Comparison of ENCODE assay signal across 8 cellular contexts in genomic region chr1:26696191-26696644, GRCh38. TPM values are rescaled to one million over a fixed set of nuclear protein-coding genes. Genes with fewer than 3 reads are reported as not detected.
DNase-seq lines count a peak whose midpoint lies in the region; ATAC-seq and TF ChIP-seq lines count a peak whose summit lies in the region.

No MANE protein-coding gene starts in this region.

- peak; percentile 73 for DNase-seq in SK-N-SH
- DNase-seq in activated CD4-positive, alpha-beta T cell treated with anti-CD3 and anti-CD28 coated beads, Interleukin-2, amount 50 U/mL, for 4 hours = peak; percentile 21 to 30
- DNase-seq in left ventricle myocardium superior = peak; percentile 58
- peak; percentile 90 for DNase-seq in spleen
- DNase-seq in NCI-H1694 (lab: John Stamatoyannopoulos, UW) = no peak

- WGBS in SK-N-SH (ENCODE audit: low lambda C conversion rate) = 2% methylated on average over 10 of the region's 60 CpGs
- 0 to 2% (median 1%) methylated on average over 29 to 60 of the region's 60 CpGs for WGBS in spleen, 5 donors

- intact Hi-C loops in left ventricle myocardium superior (cut with micrococcal nuclease) = no loop called here
- intact Hi-C loops in spleen (cut with DNase I; ENCODE audit: low total_unique reads) = loop anchor here (5.0 to 10.0 kb wide), 2 partner anchors 49 to 91 kb away; partner anchors contain the start of gene PIGV

- TF ChIP-seq EP300 in SK-N-SH (IDR thresholded peaks at IDR 0.05; ENCODE audit: borderline replicate concordance in 1 of 2, low read depth in 1 of 2, low read length in 1 of 2) = no peak

- H3K79me2 ChIP-seq in SK-N-SH (ENCODE audit: insufficient read depth) = peaks cover 67% of the 10 kb centered on the region

- no peak for TF ChIP-seq POLR2A in spleen (IDR thresholded peaks at IDR 0.05)

- TF ChIP-seq RAD21 in SK-N-SH (IDR thresholded peaks at IDR 0.05; ENCODE audit: low read length) = no peak

- H3K27ac ChIP-seq in SK-N-SH (ENCODE audit: low read depth in 2 of 2, low read length in 1 of 2) (peak overlapping the region; percentile 95 to 99), spleen (peak overlapping the region; percentile 92 to 99 (median 98))

- POLR2A ChIA-PET in SK-N-SH (lab: Yijun Ruan, JAX) = interaction anchor here (2.1 kb wide), 2 partner anchors 28 to 92 kb away, joined by 7 to 9 read pairs; partner anchors contain the start of gene PIGV

- H3K9ac ChIP-seq in SK-N-SH = peak overlapping the region; percentile 84

- TF ChIP-seq CTCF in SK-N-SH (IDR thresholded peaks at IDR 0.05) (no peak), spleen (IDR thresholded peaks at IDR 0.05 in 8 of 11, conservative IDR thresholded peaks at IDR 0.05 in 3 of 11) (no peak)

- H3K9me3 ChIP-seq in SK-N-SH (no peaks in the 10 kb centered on the region), spleen (no peaks in the 10 kb centered on the region)

- no peaks in the 10 kb centered on the region for H3K9me2 ChIP-seq in SK-N-SH

- H3K36me3 ChIP-seq in SK-N-SH (replicated peaks in 1 of 2; ENCODE audit: control insufficient read depth in 1 of 2, insufficient read depth in 2 of 2, low read length in 1 of 2) (peaks cover 0 to 12% of the 10 kb centered on the region in 2 experiments), spleen (no peaks in the 10 kb centered on the region)

- H3K27me3 ChIP-seq in SK-N-SH (ENCODE audit: insufficient read depth) = no peaks in the 10 kb centered on the region
- peaks cover 0 to 3% (median 0%) of the 10 kb centered on the region in 7 donors for H3K27me3 ChIP-seq in spleen (replicated peaks in 1 of 7)

- H4K20me1 ChIP-seq in SK-N-SH (ENCODE audit: insufficient read depth) = peaks cover 38% of the 10 kb centered on the region

- no peak overlapping the region for H2AFZ ChIP-seq in SK-N-SH (ENCODE audit: low read depth)

- peaks cover 39 to 43% of the 10 kb centered on the region in 2 experiments for H3K4me1 ChIP-seq in SK-N-SH (ENCODE audit: control insufficient read depth in 1 of 2, insufficient read depth in 2 of 2, low read depth in 1 of 2, low read length in 1 of 2)
- peaks cover 46 to 76% (median 72%) of the 10 kb centered on the region in 6 donors for H3K4me1 ChIP-seq in spleen

- peak overlapping the region; percentile 74 to 83 for H3K4me3 ChIP-seq in SK-N-SH (ENCODE audit: low read depth in 2 of 2, low read length in 1 of 2)
- H3K4me3 ChIP-seq in spleen = peak overlapping the region; percentile 80 to 95 (median 88)

- ATAC-seq in SK-N-SH treated with all-trans-retinoic acid at 6 μM for 48 hours (no peak), left ventricle myocardium superior (peak; percentile 1), HG02759 (IDR thresholded peaks at IDR 0.05; ENCODE audit: unreplicated experiment) (no peak), GM18520 (IDR thresholded peaks at IDR 0.05; ENCODE audit: unreplicated experiment) (no peak)

- peak overlapping the region; percentile 88; the same call in 1 of the 2 replicates for H3K4me2 ChIP-seq in SK-N-SH

- CTCF ChIA-PET in SK-N-SH (lab: Yijun Ruan, JAX) = interaction anchor here (1.1 to 4.6 kb wide), 3 partner anchors 93 to 114 kb away, joined by 3 to 24 read pairs (median 19); partner anchors contain the start of gene PIGV

- peaks cover 28% of the 10 kb centered on the region for H3F3A ChIP-seq in SK-N-SH (replicated peaks; ENCODE audit: insufficient read depth)

TF ChIP-seq in SK-N-SH, 30 proteins besides CTCF, POLR2A, EP300 and RAD21:
- TF ChIP-seq YY1 (IDR thresholded peaks at IDR 0.05; ENCODE audit: low read depth) (no peak), TCF12 (IDR thresholded peaks at IDR 0.05) (no peak), NFIC (IDR thresholded peaks at IDR 0.05; ENCODE audit: borderline replicate concordance) (no peak), USF2 (IDR thresholded peaks at IDR 0.05; ENCODE audit: borderline replicate concordance, low read depth, low read length) (no peak), POLR2AphosphoS5 (IDR thresholded peaks at IDR 0.05; ENCODE audit: low read depth, low read length) (no peak), FOXM1 (IDR thresholded peaks at IDR 0.05; ENCODE audit: low read depth) (no peak), GABPA (IDR thresholded peaks at IDR 0.05; ENCODE audit: low read depth) (no peak), PBX3 (IDR thresholded peaks at IDR 0.05) (no peak), RFX5 (IDR thresholded peaks at IDR 0.05; ENCODE audit: low read length) (no peak), MAX (IDR thresholded peaks at IDR 0.05; ENCODE audit: low read depth) (no peak)

TF ChIP-seq in SK-N-SH treated with all-trans-retinoic acid at 6 μM for 48 hours, 23 proteins besides CTCF, POLR2A, EP300 and RAD21:
- TF ChIP-seq TOX (CRISPR knock-in tag; IDR thresholded peaks at IDR 0.05; ENCODE audit: borderline replicate concordance) = no peak
- TF ChIP-seq ZNF565 (CRISPR knock-in tag; conservative IDR thresholded peaks at IDR 0.05; ENCODE audit: low read depth) = no peak
- no peak for TF ChIP-seq TCF4 (CRISPR knock-in tag; IDR thresholded peaks at IDR 0.05; ENCODE audit: borderline replicate concordance)
- no peak for TF ChIP-seq ZNF8 (CRISPR knock-in tag; IDR thresholded peaks at IDR 0.05)
- no peak for TF ChIP-seq CSDC2 (CRISPR knock-in tag; IDR thresholded peaks at IDR 0.05)
- TF ChIP-seq ESRRG (CRISPR knock-in tag; IDR thresholded peaks at IDR 0.05) = no peak
- no peak for TF ChIP-seq ISL1 (CRISPR knock-in tag; IDR thresholded peaks at IDR 0.05)
- TF ChIP-seq ZFP3 (CRISPR knock-in tag; IDR thresholded peaks at IDR 0.05) = no peak
- no peak for TF ChIP-seq POU6F1 (CRISPR knock-in tag; IDR thresholded peaks at IDR 0.05; ENCODE audit: borderline replicate concordance, low read depth)
- TF ChIP-seq BACH2 (CRISPR knock-in tag; IDR thresholded peaks at IDR 0.05; ENCODE audit: borderline replicate concordance) = no peak
- TF ChIP-seq RARB (CRISPR knock-in tag; IDR thresholded peaks at IDR 0.05) = no peak
- no peak for TF ChIP-seq OSR1 (CRISPR knock-in tag; IDR thresholded peaks at IDR 0.05)

RNA-seq across cellular contexts. Expression of gene ARID1A, which starts 0.4 kb away (rescaled TPM):
- polyA plus RNA-seq in SK-N-SH (2012; rRNA removed) (14.2 and 26.5 TPM in 2 replicates), spleen (10 to 100 TPM in 2 of 3 donors, 1 to 10 TPM in 1; 9.8 to 24.2 (median 14.6) TPM)
- 15.6 and 20.3 TPM in 2 replicates for polyA plus RNA-seq in SK-N-SH (2012; cell fraction: cytosol; rRNA removed)
- 58.2 and 65.9 TPM in 2 replicates for polyA plus RNA-seq in SK-N-SH (2012; cell fraction: nucleus; rRNA removed)
- total RNA-seq in left ventricle myocardium superior (31.4 TPM), spleen (100 to 1,000 TPM in 3 of 7 donors, 10 to 100 TPM in 4; 86.0 to 121 (median 97.4) TPM)
